18 cellular contexts compared by ENCODE assay signal in the genomic region with DNA sequence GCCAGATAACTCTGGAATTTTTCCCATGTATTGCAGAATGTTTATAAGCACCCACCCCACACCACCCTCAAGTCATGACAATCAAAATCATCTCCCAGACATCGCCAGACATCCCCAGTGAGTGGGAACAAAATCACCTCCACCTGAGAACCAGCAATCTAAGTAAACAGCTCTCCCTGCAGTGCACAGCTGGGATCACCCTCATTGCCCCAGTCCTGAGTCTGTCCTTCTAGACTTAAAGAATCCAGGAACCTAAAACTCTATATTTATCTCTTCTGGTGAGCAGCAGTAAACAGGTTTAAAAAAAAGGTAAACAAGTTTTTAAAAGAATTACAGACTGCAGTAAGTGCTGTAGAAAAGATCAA. TPM values are rescaled to one million over a fixed set of nuclear protein-coding genes. Genes with fewer than 3 reads are reported as not detected.
"Had no signal": no experiment of that assay in that cellular context is flagged by ENCODE, and none has a peak within 500 bp of the region (broad histone marks: within the 10 kb centered on the region; RNA-seq: fewer than 3 reads in every experiment).

No MANE protein-coding gene starts in this region.

- H3K27ac ChIP-seq: foreskin keratinocyte, stomach, thoracic aorta, transverse colon had no signal

- H3K4me1 ChIP-seq: foreskin keratinocyte, stomach, transverse colon had no signal

- FAIRE-seq: kidney had no signal

- ATAC-seq: effector memory CD8-positive, alpha-beta T cell; foreskin keratinocyte; left cardiac atrium; left ventricle myocardium superior; natural killer cell treated with Interleukin-12 subunit alpha and Interleukin-12 subunit beta and Interleukin-15 and Interleukin-18, amount 100 ng/mL, for 72 hours; sciatic nerve; stimulated activated naive B cell treated with anti-CD40 and anti-IgM and Interleukin-4, amounts not matched to agents 10 μg/mL and 1 μg/mL and 100 μg/mL, for 72 hours had no signal

- H3K36me3 ChIP-seq: stomach, thoracic aorta, transverse colon had no signal

- H3K9me3 ChIP-seq: thoracic aorta, transverse colon had no signal

- H3K27me3 ChIP-seq: foreskin keratinocyte, stomach, transverse colon had no signal

- H3K4me3 ChIP-seq: lung, stomach, thoracic aorta, transverse colon had no signal

- DNase-seq: effector memory CD8-positive, alpha-beta T cell; erythroblast; foreskin keratinocyte; kidney; left cardiac atrium; left ventricle myocardium superior; mesenchymal stem cell; midbrain; posterior cingulate gyrus; stimulated activated CD4-positive, alpha-beta T cell treated with anti-CD3 and anti-CD28 coated beads, Interleukin-2, amount 100 ng/mL, for 24 hours; stimulated activated CD4-positive, alpha-beta T cell treated with anti-CD3 and anti-CD28 coated beads, Interleukin-4, amount 100 ng/mL, for 4 hours; stimulated activated naive B cell treated with anti-CD40 and anti-IgM and Interleukin-4, amounts not matched to agents 10 μg/mL and 1 μg/mL and 100 μg/mL, for 72 hours; stomach; transverse colon had no signal

RNA-seq across cellular contexts. Expression of a gene that starts 43.3 kb away (rescaled TPM):
- total RNA-seq: foreskin keratinocyte had no signal
- polyA plus RNA-seq: foreskin keratinocyte had no signal
